Comparison of ENCODE assay signal across 18 cellular contexts in the genomic region with DNA sequence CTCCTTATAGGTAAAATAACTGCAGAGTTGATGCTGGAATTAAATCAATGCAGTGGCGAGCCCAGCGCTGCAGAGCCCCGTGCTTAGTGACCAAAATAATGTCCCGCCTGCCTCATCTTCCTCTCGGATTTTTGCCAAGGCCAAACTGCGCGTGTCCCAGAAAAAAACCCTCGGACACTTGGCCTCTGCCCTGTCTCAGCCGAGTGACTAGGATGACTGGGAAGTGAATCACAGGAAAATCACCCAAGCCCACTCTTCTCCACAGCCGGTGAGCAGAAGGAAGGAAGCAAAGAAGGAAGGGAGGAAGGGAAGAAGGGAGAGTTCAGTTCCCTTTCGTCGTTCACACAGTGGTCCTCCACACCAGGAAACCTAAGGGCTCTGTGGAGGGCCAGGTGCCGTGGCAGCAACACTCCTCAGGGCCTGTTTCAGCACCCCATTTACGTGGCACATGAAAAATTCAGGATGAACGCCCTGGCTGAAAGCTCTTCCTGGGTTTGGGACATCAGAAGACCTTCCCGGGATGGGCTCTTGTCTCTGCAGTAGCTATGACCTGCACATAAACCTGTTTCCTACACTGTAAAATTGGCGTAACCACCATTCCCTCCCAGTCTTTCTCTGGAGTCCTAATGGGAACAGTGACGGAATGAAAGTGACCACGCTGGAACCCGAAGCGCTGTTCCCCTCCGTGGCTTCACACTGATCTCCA. TPM values are rescaled to one million over a fixed set of nuclear protein-coding genes. Genes with fewer than 3 reads are reported as not detected.
DNase-seq lines count a peak whose midpoint lies in the region; ATAC-seq and TF ChIP-seq lines count a peak whose summit lies in the region.
"Had no signal": no experiment of that assay in that cellular context is flagged by ENCODE, and none has a peak within 500 bp of the region (broad histone marks: within the 10 kb centered on the region; RNA-seq: fewer than 3 reads in every experiment).

No MANE protein-coding gene starts in this region.

- CTCF ChIA-PET in naive thymus-derived CD4-positive, alpha-beta T cell (lab: Charles Lee) = no interaction called here

- H3K9me3 Mint-ChIP-seq in HFFc6 = no peaks in the 10 kb centered on the region; the same call in 1 of the 2 replicates
- H3K9me3 Mint-ChIP-seq in naive thymus-derived CD4-positive, alpha-beta T cell = peaks cover 0 to 8% (median 4%) of the 10 kb centered on the region in 11 donors
- H3K9me3 Mint-ChIP-seq: CD4-positive, alpha-beta T cell had no signal

- peak overlapping the region; percentile 91 for H3K27ac ChIP-seq in C4-2B
- H3K27ac ChIP-seq in adrenal gland = no peak overlapping the region
- no peak overlapping the region for H3K27ac ChIP-seq in naive thymus-derived CD4-positive, alpha-beta T cell (ENCODE audit: low read depth, low read length)
- H3K27ac ChIP-seq in transverse colon = no peak overlapping the region
- H3K27ac ChIP-seq: gastrocnemius medialis, SJCRH30, suprapubic skin had no signal

- ATAC-seq in naive thymus-derived CD4-positive, alpha-beta T cell = no peak
- ATAC-seq: gastrocnemius medialis had no signal

- peaks cover 60% of the 10 kb centered on the region for H3K27me3 Mint-ChIP-seq in HFFc6 (ENCODE audit: insufficient read depth)
- H3K27me3 Mint-ChIP-seq in naive thymus-derived CD4-positive, alpha-beta T cell = peaks cover 72 to 94% (median 84%) of the 10 kb centered on the region in 5 donors

- H3K4me1 Mint-ChIP-seq in HFFc6 (ENCODE audit: low read depth) = peaks cover 43% of the 10 kb centered on the region
- H3K4me1 Mint-ChIP-seq in naive thymus-derived CD4-positive, alpha-beta T cell = peaks cover 8 to 23% (median 18%) of the 10 kb centered on the region in 7 donors

- H3K27me3 ChIP-seq in adrenal gland = peaks cover 86% of the 10 kb centered on the region
- peaks cover 29 to 70% of the 10 kb centered on the region in 2 donors for H3K27me3 ChIP-seq in naive thymus-derived CD4-positive, alpha-beta T cell (ENCODE audit: control insufficient read depth in 2 of 2, insufficient read depth in 2 of 2, low read length in 2 of 2)
- peaks cover 93% of the 10 kb centered on the region for H3K27me3 ChIP-seq in transverse colon
- H3K27me3 ChIP-seq: SJCRH30 had no signal

- H3K36me3 ChIP-seq in adrenal gland (replicated peaks in 1 of 2) (no peaks in the 10 kb centered on the region), transverse colon (no peaks in the 10 kb centered on the region)
- H3K36me3 ChIP-seq in naive thymus-derived CD4-positive, alpha-beta T cell (ENCODE audit: control insufficient read depth in 2 of 3, insufficient read depth in 3 of 3, low read length in 3 of 3) = no peaks in the 10 kb centered on the region
- H3K36me3 ChIP-seq: gastrocnemius medialis, SJCRH30, suprapubic skin had no signal

- 6 to 14% (median 8%) methylated on average over 19 to 22 of the region's 22 CpGs for WGBS in adrenal gland, 4 donors
- WGBS in transverse colon (ENCODE audit: low coverage in 1 of 2), 2 donors = 18% methylated on average over 3 to 22 of the region's 22 CpGs

- POLR2A ChIA-PET in naive thymus-derived CD4-positive, alpha-beta T cell (lab: Charles Lee) = no interaction called here

- TF ChIP-seq CTCF in C4-2B (conservative IDR thresholded peaks at IDR 0.05) = no peak
- TF ChIP-seq CTCF in HFFc6 (IDR thresholded peaks at IDR 0.05) = no peak
- no peak for TF ChIP-seq CTCF in adrenal gland (IDR thresholded peaks at IDR 0.05)
- no peak for TF ChIP-seq CTCF in transverse colon (IDR thresholded peaks at IDR 0.05)

- TF ChIP-seq EP300 in transverse colon (IDR thresholded peaks at IDR 0.05; ENCODE audit: low read depth) = no peak

- no peak for TF ChIP-seq POLR2A in adrenal gland (IDR thresholded peaks at IDR 0.05)
- no peak for TF ChIP-seq POLR2A in transverse colon (IDR thresholded peaks at IDR 0.05)

- H3K9me3 ChIP-seq in adrenal gland (replicated peaks in 1 of 3) = peaks cover 0 to 2% (median 0%) of the 10 kb centered on the region in 3 donors
- H3K9me3 ChIP-seq in naive thymus-derived CD4-positive, alpha-beta T cell (ENCODE audit: control insufficient read depth in 2 of 3, low read length in 3 of 3) = no peaks in the 10 kb centered on the region
- no peaks in the 10 kb centered on the region for H3K9me3 ChIP-seq in transverse colon
- H3K9me3 ChIP-seq: gastrocnemius medialis, SJCRH30, suprapubic skin had no signal

- no peak overlapping the region for H3K4me3 ChIP-seq in adrenal gland
- no peak overlapping the region for H3K4me3 ChIP-seq in naive thymus-derived CD4-positive, alpha-beta T cell (ENCODE audit: low read length)
- H3K4me3 ChIP-seq in transverse colon = no peak overlapping the region
- H3K4me3 ChIP-seq: SJCRH30, suprapubic skin had no signal

- intact Hi-C loops in adrenal gland (cut with DNase I) (no loop called here), transverse colon (cut with DNase I; ENCODE audit: low total_unique reads) (no loop called here)
- intact Hi-C loops in naive thymus-derived CD4-positive, alpha-beta T cell (cut with micrococcal nuclease) = no loop called here

- H3K4me1 ChIP-seq in adrenal gland (replicated peaks in 1 of 2) (peaks cover 0 to 19% of the 10 kb centered on the region in 2 donors), transverse colon (peaks cover 0 to 48% (median 25%) of the 10 kb centered on the region in 4 donors)
- H3K4me1 ChIP-seq in naive thymus-derived CD4-positive, alpha-beta T cell (ENCODE audit: control insufficient read depth in 2 of 2, insufficient read depth in 2 of 2, low read length in 2 of 2) = peaks cover 5 to 13% of the 10 kb centered on the region in 2 donors

- H3K4me3 Mint-ChIP-seq in HFFc6 = peak overlapping the region; percentile 71
- H3K4me3 Mint-ChIP-seq in naive thymus-derived CD4-positive, alpha-beta T cell = peak overlapping the region in 6 of 10 donors; percentile 9 to 59 (median 36)
- H3K4me3 Mint-ChIP-seq: activated naive CD4-positive, alpha-beta T cell treated with anti-CD3 and anti-CD28 coated beads, Interleukin-2, amount 50 U/mL, for 24 hours; CD4-positive, alpha-beta T cell had no signal

- in situ Hi-C loops in KBM-7 (cut with MboI; ENCODE audit: low pct_unique_long_range_greater_than_20kb, low sequenced_read_pairs) = no loop called here
- in situ Hi-C loops in transverse colon (cut with MboI; ENCODE audit: low pct_ligation_motif_present in 1 of 4, low pct_unique_long_range_greater_than_20kb in 1 of 4, low sequenced_read_pairs in 3 of 4) = no loop called here

- no peaks in the 10 kb centered on the region for H3K36me3 Mint-ChIP-seq in HFFc6 (ENCODE audit: low read depth)
- peaks cover 0 to 4% (median 0%) of the 10 kb centered on the region in 5 donors for H3K36me3 Mint-ChIP-seq in naive thymus-derived CD4-positive, alpha-beta T cell
- H3K36me3 Mint-ChIP-seq: activated naive CD4-positive, alpha-beta T cell treated with anti-CD3 and anti-CD28 coated beads, Interleukin-2, amount 50 U/mL, for 24 hours had no signal

- DNase-seq in HFFc6 = peak; percentile 19
- peak; percentile 30 to 54 (median 39) for DNase-seq in adrenal gland
- DNase-seq in naive thymus-derived CD4-positive, alpha-beta T cell = no peak
- no peak for DNase-seq in KBM-7
- no peak for DNase-seq in NCI-H1417 (lab: John Stamatoyannopoulos, UW)
- DNase-seq in stimulated activated CD4-positive, alpha-beta T cell treated with anti-CD3 and anti-CD28 coated beads, Interleukin-2, amount 100 ng/mL, for 24 hours = no peak
- no peak for DNase-seq in transverse colon
- DNase-seq: CD4-positive, alpha-beta T cell; effector memory CD4-positive, alpha-beta T cell; gastrocnemius medialis; NCI-H2171 treated with DMSO at 0.1 percent for 48 hours; SJCRH30 had no signal

- no peak overlapping the region for H3K27ac Mint-ChIP-seq in HFFc6
- peak overlapping the region in 1 of 9 donors; percentile 58 for H3K27ac Mint-ChIP-seq in naive thymus-derived CD4-positive, alpha-beta T cell
- H3K27ac Mint-ChIP-seq: activated naive CD4-positive, alpha-beta T cell treated with anti-CD3 and anti-CD28 coated beads, Interleukin-2, amount 50 U/mL, for 24 hours; CD4-positive, alpha-beta T cell had no signal

RNA-seq across cellular contexts. Expression of a gene that starts 25.4 kb away (rescaled TPM):
- not detected for total RNA-seq in HFFc6 (2021; fragmentation: NEBNext Ultra II Directional; extraction: Animal tissue kit (Norgen Biotek cat#: 25700))
- total RNA-seq in adrenal gland (under 1 TPM in 2 of 8 donors, not detected in 6; 0.07 to 0.11 TPM), transverse colon (1 to 10 TPM; 1.2 to 5.7 (median 3.5) TPM)
- not detected for polyA plus RNA-seq in adrenal gland
- total RNA-seq in naive thymus-derived CD4-positive, alpha-beta T cell = not detected
- not detected for polyA plus RNA-seq in naive thymus-derived CD4-positive, alpha-beta T cell
- total RNA-seq: CD4-positive, alpha-beta T cell; gastrocnemius medialis; mononuclear cell; posterior vena cava; suprapubic skin had no signal

RNA-seq across cellular contexts. Expression of a gene that starts 31.0 kb away (rescaled TPM):
- total RNA-seq in HFFc6 (2021; fragmentation: NEBNext Ultra II Directional; extraction: Animal tissue kit (Norgen Biotek cat#: 25700)) = not detected
- not detected for total RNA-seq in adrenal gland
- not detected for polyA plus RNA-seq in adrenal gland
- not detected for total RNA-seq in naive thymus-derived CD4-positive, alpha-beta T cell
- polyA plus RNA-seq in naive thymus-derived CD4-positive, alpha-beta T cell = not detected
- 1 to 10 TPM in 1 of 4 donors, not detected in 3; 4.1 TPM for total RNA-seq in transverse colon
- total RNA-seq: cardiac septum; CD4-positive, alpha-beta T cell; gastrocnemius medialis; mononuclear cell; posterior vena cava; suprapubic skin had no signal

RNA-seq across cellular contexts. Expression of a gene that starts 31.6 kb away (rescaled TPM):
- total RNA-seq in HFFc6 (2021; fragmentation: NEBNext Ultra II Directional; extraction: Animal tissue kit (Norgen Biotek cat#: 25700)) = not detected
- total RNA-seq in adrenal gland = not detected
- polyA plus RNA-seq in adrenal gland = 1 to 10 TPM in 1 of 3 donors, not detected in 2; 2.7 TPM
- not detected for total RNA-seq in naive thymus-derived CD4-positive, alpha-beta T cell
- polyA plus RNA-seq in naive thymus-derived CD4-positive, alpha-beta T cell = not detected
- 1 to 10 TPM in 1 of 4 donors, not detected in 3; 4.4 TPM for total RNA-seq in transverse colon
- total RNA-seq: cardiac septum; CD4-positive, alpha-beta T cell; gastrocnemius medialis; mononuclear cell; posterior vena cava; SJCRH30; suprapubic skin had no signal

Comparison
In these comparisons a context has a peak if more than half of its experiments do, and no peak if none do; other contexts are left out.
1. DNase-seq: peak in HFFc6 (single experiment) and adrenal gland (7 of 7); none in naive thymus-derived CD4-positive, alpha-beta T cell (0 of 9), KBM-7 (single experiment), NCI-H1417 (0 of 3), stimulated activated CD4-positive, alpha-beta T cell treated with anti-CD3 and anti-CD28 coated beads, Interleukin-2, amount 100 ng/mL, for 24 hours (0 of 2) and transverse colon (single experiment).